ENCODE assay signal across 14 cellular contexts in the genomic region with DNA sequence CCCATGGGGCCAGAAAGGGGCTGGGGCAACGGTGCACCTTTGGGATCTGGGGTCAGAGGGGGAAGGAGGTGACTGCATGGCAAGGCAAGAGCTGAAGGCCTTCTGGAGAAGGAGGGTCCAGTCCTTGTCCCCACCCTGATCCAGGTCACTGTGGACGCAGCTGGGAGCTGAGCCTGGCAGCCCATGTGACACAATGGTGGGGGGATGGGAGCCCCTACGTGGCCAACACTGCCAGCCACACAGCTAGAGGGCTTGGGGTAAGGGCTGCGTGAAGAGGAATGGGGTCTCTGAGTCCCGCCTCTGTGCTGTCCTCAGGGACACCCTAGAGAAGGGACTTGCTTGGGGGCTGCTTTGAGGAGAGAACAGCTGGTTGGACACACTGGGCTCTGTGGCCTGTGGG. TPM values are rescaled to one million over a fixed set of nuclear protein-coding genes. Genes with fewer than 3 reads are reported as not detected.
DNase-seq lines count a peak whose midpoint lies in the region; ATAC-seq and TF ChIP-seq lines count a peak whose summit lies in the region.
"Not testable (repeated sequence)": the region's sequence is repeated elsewhere in the genome, so short reads cannot be mapped to it uniquely, and the experiment has no call there.
"Had no signal": no experiment of that assay in that cellular context is flagged by ENCODE, and none has a peak within 500 bp of the region (broad histone marks: within the 10 kb centered on the region; RNA-seq: fewer than 3 reads in every experiment).

No MANE protein-coding gene starts in this region.

- H3K4me1 Mint-ChIP-seq in naive thymus-derived CD4-positive, alpha-beta T cell; stimulated activated naive CD8-positive, alpha-beta T cell treated with anti-CD3 and anti-CD28 coated beads, Interleukin-15, amount 100 ng/mL, for 72 hours: not testable (repeated sequence)

- H3K36me3 Mint-ChIP-seq in naive thymus-derived CD4-positive, alpha-beta T cell = not testable (repeated sequence)

- H3K36me3 ChIP-seq in heart right ventricle; naive thymus-derived CD4-positive, alpha-beta T cell (ENCODE audit: control insufficient read depth in 2 of 3, insufficient read depth in 3 of 3, low read length in 3 of 3): not testable (repeated sequence)

- intact Hi-C loops in heart right ventricle (cut with DNase I); left colon (cut with DNase I, micrococcal nuclease); naive thymus-derived CD4-positive, alpha-beta T cell (cut with micrococcal nuclease); sciatic nerve (cut with DNase I): not testable (repeated sequence)

- not testable (repeated sequence) for H3K4me1 ChIP-seq in heart right ventricle; naive thymus-derived CD4-positive, alpha-beta T cell (ENCODE audit: control insufficient read depth in 2 of 2, insufficient read depth in 2 of 2, low read length in 2 of 2)

- H3K27ac Mint-ChIP-seq in naive thymus-derived CD4-positive, alpha-beta T cell; stimulated activated naive CD8-positive, alpha-beta T cell treated with anti-CD3 and anti-CD28 coated beads, Interleukin-15, amount 100 ng/mL, for 72 hours: not testable (repeated sequence)

- H3K27me3 ChIP-seq in heart right ventricle; naive thymus-derived CD4-positive, alpha-beta T cell (ENCODE audit: control insufficient read depth in 2 of 2, insufficient read depth in 2 of 2, low read length in 2 of 2): not testable (repeated sequence)

- not testable (repeated sequence) for H3K4me3 ChIP-seq in heart right ventricle; naive thymus-derived CD4-positive, alpha-beta T cell (ENCODE audit: low read length)

- POLR2A ChIA-PET in naive thymus-derived CD4-positive, alpha-beta T cell (lab: Charles Lee) = not testable (repeated sequence)

- not testable (repeated sequence) for H3K9me3 ChIP-seq in heart right ventricle; naive thymus-derived CD4-positive, alpha-beta T cell (ENCODE audit: control insufficient read depth in 2 of 3, low read length in 3 of 3)

- ATAC-seq in esophagus mucosa = peak; percentile 35
- ATAC-seq in heart right ventricle = peak in 5 of 8 donors; percentile 19 to 30 (median 20)
- peak; percentile 9 for ATAC-seq in left colon
- peak; percentile 8 for ATAC-seq in naive thymus-derived CD4-positive, alpha-beta T cell
- ATAC-seq in sciatic nerve = peak; percentile 31
- ATAC-seq in stimulated activated naive CD8-positive, alpha-beta T cell treated with anti-CD3 and anti-CD28 coated beads, Interleukin-15, amount 100 ng/mL, for 72 hours = peak; percentile 28

- not testable (repeated sequence) for H3K9me3 Mint-ChIP-seq in naive thymus-derived CD4-positive, alpha-beta T cell; stimulated activated naive CD8-positive, alpha-beta T cell treated with anti-CD3 and anti-CD28 coated beads, Interleukin-15, amount 100 ng/mL, for 72 hours

- not testable (repeated sequence) for DNase-seq in heart right ventricle; left colon; naive thymus-derived CD4-positive, alpha-beta T cell; sciatic nerve (ENCODE audit: low spot score); stimulated activated naive CD8-positive, alpha-beta T cell treated with anti-CD3 and anti-CD28 coated beads, Interleukin-15, amount 100 ng/mL, for 72 hours

- CTCF ChIA-PET in naive thymus-derived CD4-positive, alpha-beta T cell (lab: Charles Lee) = not testable (repeated sequence)

- WGBS in heart right ventricle, 2 donors = no CpG with 5 or more reads among the region's 5 CpGs

- H3K27ac ChIP-seq in heart right ventricle; naive thymus-derived CD4-positive, alpha-beta T cell (ENCODE audit: low read depth, low read length): not testable (repeated sequence)

- H3K4me3 Mint-ChIP-seq in naive thymus-derived CD4-positive, alpha-beta T cell; stimulated activated naive CD8-positive, alpha-beta T cell treated with anti-CD3 and anti-CD28 coated beads, Interleukin-15, amount 100 ng/mL, for 72 hours: not testable (repeated sequence)

- TF ChIP-seq CTCF in heart right ventricle (IDR thresholded peaks at IDR 0.05) = not testable (repeated sequence)

- not testable (repeated sequence) for H3K27me3 Mint-ChIP-seq in naive thymus-derived CD4-positive, alpha-beta T cell; stimulated activated naive CD8-positive, alpha-beta T cell treated with anti-CD3 and anti-CD28 coated beads, Interleukin-15, amount 100 ng/mL, for 72 hours

RNA-seq across cellular contexts. Expression of gene POLR2J2, which starts 9.3 kb away (rescaled TPM):
- total RNA-seq in esophagus mucosa = 3.3 TPM
- total RNA-seq in heart right ventricle = 1 to 10 TPM; 2.2 to 4.3 (median 3.3) TPM
- polyA plus RNA-seq in heart right ventricle = 1 to 10 TPM in 1 of 2 donors, under 1 TPM in 1; 0.43 to 8.6 TPM
- 10 to 100 TPM in 1 of 2 donors, 1 to 10 TPM in 1; 7.9 to 11.9 TPM for total RNA-seq in left colon
- 10 to 100 TPM; 23.9 to 48.2 (median 31.1) TPM for total RNA-seq in naive thymus-derived CD4-positive, alpha-beta T cell
- 1 to 10 TPM; 3.9 to 6.4 TPM for polyA plus RNA-seq in naive thymus-derived CD4-positive, alpha-beta T cell
- total RNA-seq in sciatic nerve = 20.6 TPM
- total RNA-seq: G401 had no signal

RNA-seq across cellular contexts. Expression of gene SPDYE2B, which starts 30.7 kb away (rescaled TPM):
- total RNA-seq in esophagus mucosa (not detected), heart right ventricle (not detected), left colon (not detected), sciatic nerve (not detected)
- not detected for polyA plus RNA-seq in heart right ventricle
- total RNA-seq in naive thymus-derived CD4-positive, alpha-beta T cell = not detected
- not detected for polyA plus RNA-seq in naive thymus-derived CD4-positive, alpha-beta T cell
- total RNA-seq: A172; A673; Calu3; CD4-positive, alpha-beta memory T cell; Daoy; G401; HFFc6 had no signal
- polyA plus RNA-seq: BJ; CD4-positive, alpha-beta memory T cell had no signal

RNA-seq across cellular contexts. Expression of gene UPK3BL1, which starts 38.2 kb away (rescaled TPM):
- total RNA-seq in esophagus mucosa (304 TPM), heart right ventricle (10 to 100 TPM in 6 of 10 donors, 1 to 10 TPM in 4; 2.0 to 14.3 (median 10.7) TPM), left colon (10 to 100 TPM in 1 of 2 donors, 1 to 10 TPM in 1; 6.3 to 27.5 TPM), sciatic nerve (23.0 TPM)
- 10 to 100 TPM; 10.3 to 82.8 TPM for polyA plus RNA-seq in heart right ventricle
- total RNA-seq in naive thymus-derived CD4-positive, alpha-beta T cell = 100 to 1,000 TPM in 2 of 5 experiments, 10 to 100 TPM in 3; 25.9 to 107 (median 49.2) TPM
- polyA plus RNA-seq in naive thymus-derived CD4-positive, alpha-beta T cell = 10 to 100 TPM; 26.5 to 27.3 TPM
